In the genomic region with DNA sequence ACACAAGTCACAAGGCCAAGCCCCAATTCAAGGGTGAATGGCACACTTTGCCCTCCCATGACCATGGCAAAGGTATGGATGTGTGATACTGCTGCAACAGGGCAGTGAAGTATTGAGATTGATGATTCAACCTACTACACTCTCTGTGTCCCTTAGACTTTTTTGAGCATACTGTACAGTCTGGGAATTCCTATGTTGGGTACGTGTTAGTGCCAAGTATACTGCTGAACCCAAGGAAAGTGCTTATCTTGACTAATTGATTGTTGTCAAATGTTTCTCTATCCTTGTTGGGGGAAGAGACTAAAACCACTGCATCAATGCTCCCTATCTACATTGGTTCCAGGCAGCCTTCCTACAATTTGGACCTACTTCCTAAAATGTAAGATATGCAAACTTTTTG, we compare ENCODE assay signal across 17 cellular contexts.
DNase-seq lines count a peak whose midpoint lies in the region; ATAC-seq and TF ChIP-seq lines count a peak whose summit lies in the region.
"Had no signal": no experiment of that assay in that cellular context is flagged by ENCODE, and none has a peak within 500 bp of the region (broad histone marks: within the 10 kb centered on the region; RNA-seq: fewer than 3 reads in every experiment).

No MANE protein-coding gene starts in this region.

- no peak overlapping the region for H3K27ac Mint-ChIP-seq in MCF 10A (ENCODE audit: low read depth, unreplicated experiment)
- H3K27ac Mint-ChIP-seq: CD4-positive, CD25-positive, alpha-beta regulatory T cell; natural killer cell treated with Interleukin-12 subunit alpha and Interleukin-12 subunit beta and Interleukin-15 and Interleukin-18, amount 100 ng/mL, for 72 hours had no signal

- H3K27me3 Mint-ChIP-seq in MCF 10A (ENCODE audit: insufficient read depth, unreplicated experiment): no peaks in the 10 kb centered on the region

- no TSS peak for BruUV-seq in MCF 10A (replicated peaks; lab: Mats Ljungman, UMichigan)

- H3K4me3 ChIP-seq in breast epithelium: no peak overlapping the region
- H3K4me3 ChIP-seq in fibroblast of the aortic adventitia (ENCODE audit: low read depth, low read length): no peak overlapping the region
- H3K4me3 ChIP-seq: adrenal gland, SJCRH30, transverse colon had no signal

- peak; percentile 37 for DNase-seq in MCF 10A (ENCODE audit: unreplicated experiment)
- no peak for DNase-seq in breast epithelium (ENCODE audit: low spot score in 2 of 2)
- DNase-seq in amniotic epithelial cell (ENCODE audit: low read depth): peak; percentile 81
- peak; percentile 48 for DNase-seq in fibroblast of the aortic adventitia (ENCODE audit: low read depth)
- DNase-seq in ACHN: no peak
- no peak for DNase-seq in activated CD4-positive, alpha-beta T cell treated with anti-CD3 and anti-CD28 coated beads for 4 hours
- no peak for DNase-seq in hypothalamus (lab: John Stamatoyannopoulos, UW)
- DNase-seq: activated CD4-positive, alpha-beta T cell treated with anti-CD3 and anti-CD28 coated beads for 1 hour; activated effector memory CD4-positive, alpha-beta T cell treated with Interleukin-2 at 50 U/mL for 16 hours; adrenal gland; CD4-positive, CD25-positive, alpha-beta regulatory T cell; SJCRH30; stimulated activated naive CD8-positive, alpha-beta T cell treated with anti-CD3 and anti-CD28 coated beads, Interleukin-15, Interleukin-2, amounts not matched to agents 100 U/mL and 50 U/mL, for 24 hours; transverse colon had no signal

- no peak for TF ChIP-seq POLR2A in breast epithelium (IDR thresholded peaks at IDR 0.05)

- no peak overlapping the region for H3K27ac ChIP-seq in breast epithelium
- H3K27ac ChIP-seq: 22Rv1, adrenal gland, SJCRH30, transverse colon had no signal

- H3K4me1 Mint-ChIP-seq in MCF 10A (ENCODE audit: insufficient read depth, unreplicated experiment): peaks cover 7% of the 10 kb centered on the region
- H3K4me1 Mint-ChIP-seq: CD4-positive, CD25-positive, alpha-beta regulatory T cell had no signal

- H3K36me3 Mint-ChIP-seq in MCF 10A (ENCODE audit: insufficient read depth, unreplicated experiment): no peaks in the 10 kb centered on the region
- H3K36me3 Mint-ChIP-seq: CD4-positive, CD25-positive, alpha-beta regulatory T cell; natural killer cell treated with Interleukin-12 subunit alpha and Interleukin-12 subunit beta and Interleukin-15 and Interleukin-18, amount 100 ng/mL, for 72 hours had no signal

- H3K4me1 ChIP-seq in breast epithelium: no peaks in the 10 kb centered on the region
- H3K4me1 ChIP-seq: adrenal gland, SJCRH30, transverse colon had no signal

- in situ Hi-C loops in ACHN (cut with HindIII; ENCODE audit: low pct_ligation_motif_present, low pct_unique_long_range_greater_than_20kb, low sequenced_read_pairs): no loop called here

- H3K9me3 ChIP-seq in breast epithelium: no peaks in the 10 kb centered on the region
- H3K9me3 ChIP-seq: adrenal gland, SJCRH30, transverse colon had no signal

- TF ChIP-seq CTCF in MCF 10A (IDR thresholded peaks at IDR 0.05; ENCODE audit: unreplicated experiment) (no peak), breast epithelium (IDR thresholded peaks at IDR 0.05) (no peak), fibroblast of the aortic adventitia (IDR thresholded peaks at IDR 0.05; ENCODE audit: insufficient read depth, low read length) (no peak)

- no peak overlapping the region for H3K4me3 Mint-ChIP-seq in MCF 10A (ENCODE audit: unreplicated experiment)
- H3K4me3 Mint-ChIP-seq: CD4-positive, CD25-positive, alpha-beta regulatory T cell; natural killer cell treated with Interleukin-12 subunit alpha and Interleukin-12 subunit beta and Interleukin-15 and Interleukin-18, amount 100 ng/mL, for 72 hours had no signal

- CTCF ChIA-PET in MCF 10A (lab: Yijun Ruan, JAX): no interaction called here

- H3K36me3 ChIP-seq in breast epithelium: no peaks in the 10 kb centered on the region
- H3K36me3 ChIP-seq: adrenal gland, SJCRH30, transverse colon had no signal

- intact Hi-C loops in MCF 10A (cut with micrococcal nuclease) (no loop called here), breast epithelium (cut with DNase I; ENCODE audit: low total_unique reads) (loop anchor here (5.0 kb wide), 1 partner anchor 820 kb away; no protein-coding TSS in a partner anchor)

- no peak for ATAC-seq in HG03520 (IDR thresholded peaks at IDR 0.05; ENCODE audit: unreplicated experiment)
- ATAC-seq: natural killer cell treated with Interleukin-12 subunit alpha and Interleukin-12 subunit beta and Interleukin-15 and Interleukin-18, amount 100 ng/mL, for 72 hours; stimulated activated naive CD8-positive, alpha-beta T cell treated with anti-CD3 and anti-CD28 coated beads, Interleukin-15, Interleukin-2, amounts not matched to agents 100 U/mL and 50 U/mL, for 24 hours had no signal

- H3K9me3 Mint-ChIP-seq in MCF 10A (ENCODE audit: unreplicated experiment): no peaks in the 10 kb centered on the region
- H3K9me3 Mint-ChIP-seq: natural killer cell treated with Interleukin-12 subunit alpha and Interleukin-12 subunit beta and Interleukin-15 and Interleukin-18, amount 100 ng/mL, for 72 hours had no signal

- POLR2A ChIA-PET in MCF 10A (lab: Yijun Ruan, JAX): no interaction called here

- no peaks in the 10 kb centered on the region for H3K27me3 ChIP-seq in breast epithelium
- H3K27me3 ChIP-seq: adrenal gland, SJCRH30, transverse colon had no signal

Comparison
In these comparisons a context has a peak if more than half of its experiments do, and no peak if none do; other contexts are left out.
1. DNase-seq: peak in MCF 10A (single experiment), amniotic epithelial cell (single experiment) and fibroblast of the aortic adventitia (single experiment); none in breast epithelium (0 of 2), ACHN (single experiment), activated CD4-positive, alpha-beta T cell treated with anti-CD3 and anti-CD28 coated beads for 4 hours (0 of 2) and hypothalamus (0 of 51).